Comparison of ENCODE assay signal across 28 cellular contexts in genomic region chr6:61688165-61688564, GRCh38.
"Had no signal": no experiment of that assay in that cellular context is flagged by ENCODE, and none has a peak within 500 bp of the region (broad histone marks: within the 10 kb centered on the region; RNA-seq: fewer than 3 reads in every experiment).

No MANE protein-coding gene starts in this region.

- H2AFZ ChIP-seq: neural progenitor cell, parathyroid adenoma had no signal

- DNase-seq: natural killer cell; occipital lobe; ovary; posterior cingulate gyrus; psoas muscle; right cardiac atrium; spleen; stimulated activated CD4-positive, alpha-beta T cell treated with anti-CD3 and anti-CD28 coated beads, Interleukin-12 subunit alpha, Interleukin-12 subunit beta, amount 100 ng/mL, for 4 hours; stimulated activated CD4-positive, alpha-beta T cell treated with anti-CD3 and anti-CD28 coated beads, Interleukin-1b, Interleukin-23, amount 100 ng/mL, for 48 hours; stimulated activated CD4-positive, alpha-beta T cell treated with anti-CD3 and anti-CD28 coated beads, Interleukin-4, amount 100 ng/mL, for 1 hour; stimulated activated CD4-positive, alpha-beta T cell treated with anti-CD3 and anti-CD28 coated beads, Interleukin-4, amount 100 ng/mL, for 4 hours; stimulated activated CD8-positive, alpha-beta memory T cell treated with anti-CD3 and anti-CD28 coated beads, Interleukin-4, amount 100 ng/mL, for 48 hours; stimulated activated naive CD4-positive, alpha-beta T cell; stimulated activated naive CD8-positive, alpha-beta T cell treated with anti-CD3 and anti-CD28 coated beads, Interleukin-15, amount 100 ng/mL, for 72 hours; stimulated activated naive CD8-positive, alpha-beta T cell treated with anti-CD3 and anti-CD28 coated beads, Interleukin-15, Interleukin-2, amounts not matched to agents 100 U/mL and 50 U/mL, for 24 hours; substantia nigra; testis; tibial artery; transverse colon; upper lobe of right lung; uterus had no signal

- H3K4me2 ChIP-seq: neural progenitor cell, smooth muscle cell had no signal

- ATAC-seq: natural killer cell; psoas muscle; right cardiac atrium; sciatic nerve; stimulated activated memory B cell treated with anti-CD40 and anti-IgM and Interleukin-4, amounts not matched to agents 10 μg/mL and 1 μg/mL and 100 μg/mL, for 72 hours; stimulated activated naive CD8-positive, alpha-beta T cell treated with anti-CD3 and anti-CD28 coated beads, Interleukin-15, amount 100 ng/mL, for 72 hours; stimulated activated naive CD8-positive, alpha-beta T cell treated with anti-CD3 and anti-CD28 coated beads, Interleukin-15, Interleukin-2, amounts not matched to agents 100 U/mL and 50 U/mL, for 24 hours; upper lobe of right lung had no signal

- H3K9me3 ChIP-seq: ovary, psoas muscle, suprapubic skin, testis, tibial artery, upper lobe of right lung, uterus had no signal

- H3K4me1 ChIP-seq: parathyroid adenoma, psoas muscle, spleen, suprapubic skin, testis, tibial artery, transverse colon, upper lobe of right lung, uterus had no signal

- H3K36me3 ChIP-seq: neural progenitor cell, ovary, spleen, suprapubic skin, tibial artery, transverse colon, upper lobe of right lung, uterus had no signal

- H3K9ac ChIP-seq: neural progenitor cell, parathyroid adenoma had no signal

- H3K79me2 ChIP-seq: parathyroid adenoma had no signal

- H3K27ac ChIP-seq: neural progenitor cell, ovary, parathyroid adenoma, psoas muscle, skin epidermis, spleen, suprapubic skin, testis, tibial artery, transverse colon, upper lobe of right lung, uterus had no signal

- H3K27me3 ChIP-seq: neural progenitor cell, ovary, spleen, suprapubic skin, testis, tibial artery, transverse colon, upper lobe of right lung, uterus had no signal

- H3K4me3 ChIP-seq: neural progenitor cell, ovary, psoas muscle, skin epidermis, smooth muscle cell, spleen, suprapubic skin, testis, tibial artery, transverse colon, upper lobe of right lung, uterus had no signal
